Comparison of ENCODE assay signal across 29 cellular contexts in genomic region chr4:161183729-161184128, GRCh38.
"Had no signal": no experiment of that assay in that cellular context is flagged by ENCODE, and none has a peak within 500 bp of the region (broad histone marks: within the 10 kb centered on the region; RNA-seq: fewer than 3 reads in every experiment).

No MANE protein-coding gene starts in this region.

- ATAC-seq: naive thymus-derived CD8-positive, alpha-beta T cell; psoas muscle; right cardiac atrium; sciatic nerve; stimulated activated effector memory CD8-positive, alpha-beta T cell treated with anti-CD3 and anti-CD28 coated beads, Interleukin-12 subunit alpha, Interleukin-12 subunit beta, amount 100 ng/mL, for 72 hours; stimulated activated naive CD8-positive, alpha-beta T cell treated with anti-CD3 and anti-CD28 coated beads, Interleukin-15, amount 100 ng/mL, for 72 hours; stimulated activated naive CD8-positive, alpha-beta T cell treated with anti-CD3 and anti-CD28 coated beads, Interleukin-15, Interleukin-2, amounts not matched to agents 100 U/mL and 50 U/mL, for 24 hours; upper lobe of right lung had no signal

- H3K4me1 ChIP-seq: neural progenitor cell, parathyroid adenoma, psoas muscle, suprapubic skin, testis, tibial artery, transverse colon, upper lobe of right lung, vagina had no signal

- H3K79me2 ChIP-seq: parathyroid adenoma had no signal

- H3K4me1 Mint-ChIP-seq: naive B cell; naive thymus-derived CD8-positive, alpha-beta T cell; neural progenitor cell; stimulated activated effector memory CD8-positive, alpha-beta T cell treated with anti-CD3 and anti-CD28 coated beads, Interleukin-12 subunit alpha, Interleukin-12 subunit beta, amount 100 ng/mL, for 72 hours; stimulated activated naive CD8-positive, alpha-beta T cell treated with anti-CD3 and anti-CD28 coated beads, Interleukin-15, amount 100 ng/mL, for 72 hours had no signal

- H3K27me3 Mint-ChIP-seq: naive B cell; naive thymus-derived CD8-positive, alpha-beta T cell; progenitor cell of endocrine pancreas; stimulated activated naive CD8-positive, alpha-beta T cell treated with anti-CD3 and anti-CD28 coated beads, Interleukin-15, amount 100 ng/mL, for 72 hours; type B pancreatic cell had no signal

- H3K4me3 ChIP-seq: neural progenitor cell, ovary, psoas muscle, skin epidermis, suprapubic skin, testis, tibial artery, transverse colon, upper lobe of right lung, vagina had no signal

- H3K27me3 ChIP-seq: neural progenitor cell, ovary, suprapubic skin, testis, tibial artery, transverse colon, upper lobe of right lung, vagina had no signal

- H3K36me3 Mint-ChIP-seq: naive B cell; naive thymus-derived CD8-positive, alpha-beta T cell; neural progenitor cell; stimulated activated effector memory CD8-positive, alpha-beta T cell treated with anti-CD3 and anti-CD28 coated beads, Interleukin-12 subunit alpha, Interleukin-12 subunit beta, amount 100 ng/mL, for 72 hours; type B pancreatic cell had no signal

- H3K27ac Mint-ChIP-seq: naive B cell; naive thymus-derived CD8-positive, alpha-beta T cell; nephron; neural progenitor cell; progenitor cell of endocrine pancreas; stimulated activated effector memory CD8-positive, alpha-beta T cell treated with anti-CD3 and anti-CD28 coated beads, Interleukin-12 subunit alpha, Interleukin-12 subunit beta, amount 100 ng/mL, for 72 hours; stimulated activated naive CD8-positive, alpha-beta T cell treated with anti-CD3 and anti-CD28 coated beads, Interleukin-15, amount 100 ng/mL, for 72 hours; type B pancreatic cell had no signal

- H3K9ac ChIP-seq: neural progenitor cell, parathyroid adenoma had no signal

- DNase-seq: naive B cell; naive thymus-derived CD8-positive, alpha-beta T cell; occipital lobe; ovary; posterior cingulate gyrus; psoas muscle; right cardiac atrium; stimulated activated CD4-positive, alpha-beta T cell treated with anti-CD3 and anti-CD28 coated beads, Interleukin-15, amount 100 ng/mL, for 24 hours; stimulated activated CD4-positive, alpha-beta T cell treated with anti-CD3 and anti-CD28 coated beads, Interleukin-2, amount 100 ng/mL, for 24 hours; stimulated activated CD4-positive, alpha-beta T cell treated with anti-CD3 and anti-CD28 coated beads, Interleukin-2, amount 100 ng/mL, for 48 hours; stimulated activated CD4-positive, alpha-beta T cell treated with anti-CD3 and anti-CD28 coated beads, Interleukin-4, amount 100 ng/mL, for 24 hours; stimulated activated naive CD4-positive, alpha-beta T cell; stimulated activated naive CD8-positive, alpha-beta T cell treated with anti-CD3 and anti-CD28 coated beads, Interleukin-15, amount 100 ng/mL, for 72 hours; stimulated activated naive CD8-positive, alpha-beta T cell treated with anti-CD3 and anti-CD28 coated beads, Interleukin-15, Interleukin-2, amounts not matched to agents 100 U/mL and 50 U/mL, for 24 hours; substantia nigra; testis; tibial artery; transverse colon; upper lobe of right lung had no signal

- H3K4me3 Mint-ChIP-seq: naive B cell; naive thymus-derived CD8-positive, alpha-beta T cell; nephron; neural progenitor cell; stimulated activated effector memory CD8-positive, alpha-beta T cell treated with anti-CD3 and anti-CD28 coated beads, Interleukin-12 subunit alpha, Interleukin-12 subunit beta, amount 100 ng/mL, for 72 hours; stimulated activated naive CD8-positive, alpha-beta T cell treated with anti-CD3 and anti-CD28 coated beads, Interleukin-15, amount 100 ng/mL, for 72 hours; type B pancreatic cell had no signal

- H2AFZ ChIP-seq: neural progenitor cell, parathyroid adenoma had no signal

- H3K9me3 ChIP-seq: ovary, psoas muscle, suprapubic skin, testis, tibial artery, transverse colon, upper lobe of right lung, vagina had no signal

- H3K36me3 ChIP-seq: neural progenitor cell, ovary, suprapubic skin, tibial artery, transverse colon, upper lobe of right lung, vagina had no signal

- H3K9me3 Mint-ChIP-seq: nephron; neural progenitor cell; stimulated activated naive CD8-positive, alpha-beta T cell treated with anti-CD3 and anti-CD28 coated beads, Interleukin-15, amount 100 ng/mL, for 72 hours; type B pancreatic cell had no signal

- H3K4me2 ChIP-seq: neural progenitor cell had no signal

- H3K27ac ChIP-seq: neural progenitor cell, ovary, parathyroid adenoma, psoas muscle, skin epidermis, suprapubic skin, testis, tibial artery, transverse colon, upper lobe of right lung, vagina had no signal
